Comparison of ENCODE assay signal across 16 cellular contexts in genomic region chr7:46545790-46546189, GRCh38.
DNase-seq lines count a peak whose midpoint lies in the region; ATAC-seq and FAIRE-seq lines count a peak whose summit lies in the region.
"Had no signal": no experiment of that assay in that cellular context is flagged by ENCODE, and none has a peak within 500 bp of the region (broad histone marks: within the 10 kb centered on the region; RNA-seq: fewer than 3 reads in every experiment).

No MANE protein-coding gene starts in this region.

- H3K27me3 ChIP-seq in ACC112 (ENCODE audit: insufficient read depth, low read length), result no peaks in the 10 kb centered on the region

- no peak overlapping the region for H2AFZ ChIP-seq in ACC112 (ENCODE audit: low read length, unreplicated experiment)

- H3K4me1 ChIP-seq in ACC112 (ENCODE audit: control insufficient read depth, insufficient read depth, low read length, unreplicated experiment), result peaks cover 32% of the 10 kb centered on the region

- H3K27ac ChIP-seq in ACC112 (ENCODE audit: low read depth, low read length), result peak overlapping the region; percentile 96
- H3K27ac ChIP-seq: dorsolateral prefrontal cortex had no signal

- no peak overlapping the region for H3K4me3 ChIP-seq in ACC112 (ENCODE audit: low read depth, low read length)
- H3K4me3 ChIP-seq: dorsolateral prefrontal cortex had no signal

- peak; percentile 66 for FAIRE-seq in islet of Langerhans (lab: Jason Lieb, UNC)
- FAIRE-seq: H1 had no signal

- H3K79me2 ChIP-seq in ACC112 (ENCODE audit: control insufficient read depth, insufficient read depth, low read length, unreplicated experiment), result no peaks in the 10 kb centered on the region

- no peaks in the 10 kb centered on the region for H3K36me3 ChIP-seq in ACC112 (ENCODE audit: insufficient read depth, low read length)

- ATAC-seq in HG03342 (IDR thresholded peaks at IDR 0.05; ENCODE audit: unreplicated experiment) (no peak), GM18502 (IDR thresholded peaks at IDR 0.05; ENCODE audit: poor library complexity, unreplicated experiment) (no peak)
- ATAC-seq: naive thymus-derived CD4-positive, alpha-beta T cell had no signal

- DNase-seq in HT1080 (ENCODE audit: low read depth) (peak; percentile 85), astrocyte of the hippocampus (ENCODE audit: low read depth, low spot score) (peak; percentile 80), islet precursor cell (no peak), 8988T (no peak)
- DNase-seq: activated CD4-positive, alpha-beta memory T cell treated with anti-CD3 and anti-CD28 coated beads for 36 hours; activated naive CD4-positive, alpha-beta T cell treated with anti-CD3 and anti-CD28 coated beads for 36 hours; AML-193; dorsolateral prefrontal cortex; naive thymus-derived CD4-positive, alpha-beta T cell; NCI-H446 treated with DMSO at 0.1 percent for 48 hours; T-helper 1 cell had no signal

Comparison
In these comparisons a context has a peak if more than half of its experiments do, and no peak if none do; other contexts are left out.
1. DNase-seq: peak in HT1080 (single experiment) and astrocyte of the hippocampus (single experiment); none in islet precursor cell (single experiment) and 8988T (single experiment).